ENCODE assay signal across 25 cellular contexts in genomic region chr7:11394438-11394837, GRCh38.
"Had no signal": no experiment of that assay in that cellular context is flagged by ENCODE, and none has a peak within 500 bp of the region (broad histone marks: within the 10 kb centered on the region; RNA-seq: fewer than 3 reads in every experiment).

No MANE protein-coding gene starts in this region.

- H3K9me3 ChIP-seq: gastrocnemius medialis, ovary, psoas muscle, suprapubic skin, upper lobe of right lung, uterus had no signal

- H3K27me3 ChIP-seq: gastrocnemius medialis, heart left ventricle, ovary, suprapubic skin, transverse colon, upper lobe of right lung, uterus had no signal

- ATAC-seq: esophagus mucosa; gastrocnemius medialis; heart left ventricle; naive thymus-derived CD4-positive, alpha-beta T cell; psoas muscle; right cardiac atrium; stimulated activated naive B cell treated with anti-CD40 and anti-IgM and Interleukin-4, amounts not matched to agents 10 μg/mL and 1 μg/mL and 100 μg/mL, for 72 hours; upper lobe of right lung had no signal

- H3K27ac ChIP-seq: gastrocnemius medialis, heart left ventricle, ovary, psoas muscle, skin epidermis, suprapubic skin, transverse colon, upper lobe of right lung, uterus had no signal

- DNase-seq: cortex of kidney; effector CD4-positive, alpha-beta T cell; foreskin fibroblast; gastrocnemius medialis; heart left ventricle; hippocampal formation; immature natural killer cell; islet precursor cell; kidney glomerular epithelial cell; mesenchymal stem cell; naive thymus-derived CD4-positive, alpha-beta T cell; nucleus accumbens; ovary; posterior cingulate gyrus; psoas muscle; right cardiac atrium; stimulated activated CD4-positive, alpha-beta T cell treated with anti-CD3 and anti-CD28 coated beads, Interleukin-15, amount 100 ng/mL, for 24 hours; stimulated activated CD4-positive, alpha-beta T cell treated with anti-CD3 and anti-CD28 coated beads, Interleukin-2, amount 100 ng/mL, for 48 hours; stimulated activated naive B cell treated with anti-CD40 and anti-IgM and Interleukin-4, amounts not matched to agents 10 μg/mL and 1 μg/mL and 100 μg/mL, for 72 hours; transverse colon; upper lobe of right lung; uterus had no signal

- H3K4me3 ChIP-seq: gastrocnemius medialis, heart left ventricle, ovary, psoas muscle, skin epidermis, suprapubic skin, transverse colon, upper lobe of right lung, uterus had no signal

- H3K4me1 ChIP-seq: gastrocnemius medialis, heart left ventricle, psoas muscle, suprapubic skin, transverse colon, upper lobe of right lung, uterus had no signal

- H3K36me3 ChIP-seq: gastrocnemius medialis, ovary, suprapubic skin, transverse colon, upper lobe of right lung, uterus had no signal
